In the genomic region with DNA sequence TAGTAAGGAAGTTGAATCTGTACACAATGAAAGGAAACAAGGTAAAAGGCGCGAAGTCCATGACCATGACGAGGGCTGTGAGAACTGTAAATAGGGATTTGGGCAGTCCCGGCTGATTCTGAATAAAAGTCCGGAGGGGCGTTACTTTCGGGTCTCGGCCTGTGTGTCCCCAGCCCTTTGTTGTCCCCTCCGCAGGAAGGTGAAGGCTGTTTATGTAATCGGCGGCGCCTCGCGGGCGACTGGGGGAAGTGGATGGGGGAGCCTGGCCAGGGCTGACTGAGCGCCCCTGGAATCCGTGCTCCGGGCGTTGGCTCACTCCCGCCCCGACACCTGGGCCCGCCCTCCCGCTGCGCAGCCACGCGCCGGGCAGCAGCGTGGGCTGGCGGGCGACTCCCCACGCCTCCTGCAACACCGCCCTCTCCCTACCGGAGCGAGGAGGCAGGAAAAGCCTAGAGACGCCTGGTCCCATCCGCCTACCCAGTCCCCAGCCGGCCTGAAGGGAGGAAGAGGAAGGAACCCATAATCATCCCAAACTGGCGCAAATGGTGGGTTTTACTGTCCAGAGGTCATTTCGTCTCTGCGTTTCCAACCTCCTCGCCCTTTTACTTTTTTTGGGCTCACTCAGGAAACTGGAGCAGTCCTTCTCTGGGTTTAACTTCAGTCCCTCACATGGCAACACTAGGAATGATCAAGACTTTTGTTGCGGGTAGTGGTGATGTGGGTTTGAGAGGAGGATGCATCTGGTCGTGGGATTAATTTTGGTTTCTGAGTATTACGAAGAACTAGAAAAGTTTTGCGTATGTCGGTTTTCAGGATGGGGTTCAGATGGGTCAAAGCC, we compare ENCODE assay signal across 1 cellular context.
TF ChIP-seq lines count a peak whose summit lies in the region.

No MANE protein-coding gene starts in this region.

TF ChIP-seq in HepG2, 621 proteins besides CTCF, POLR2A, EP300 and RAD21 (continued from another document and continues in another):
- TF ChIP-seq, protein P1, sequence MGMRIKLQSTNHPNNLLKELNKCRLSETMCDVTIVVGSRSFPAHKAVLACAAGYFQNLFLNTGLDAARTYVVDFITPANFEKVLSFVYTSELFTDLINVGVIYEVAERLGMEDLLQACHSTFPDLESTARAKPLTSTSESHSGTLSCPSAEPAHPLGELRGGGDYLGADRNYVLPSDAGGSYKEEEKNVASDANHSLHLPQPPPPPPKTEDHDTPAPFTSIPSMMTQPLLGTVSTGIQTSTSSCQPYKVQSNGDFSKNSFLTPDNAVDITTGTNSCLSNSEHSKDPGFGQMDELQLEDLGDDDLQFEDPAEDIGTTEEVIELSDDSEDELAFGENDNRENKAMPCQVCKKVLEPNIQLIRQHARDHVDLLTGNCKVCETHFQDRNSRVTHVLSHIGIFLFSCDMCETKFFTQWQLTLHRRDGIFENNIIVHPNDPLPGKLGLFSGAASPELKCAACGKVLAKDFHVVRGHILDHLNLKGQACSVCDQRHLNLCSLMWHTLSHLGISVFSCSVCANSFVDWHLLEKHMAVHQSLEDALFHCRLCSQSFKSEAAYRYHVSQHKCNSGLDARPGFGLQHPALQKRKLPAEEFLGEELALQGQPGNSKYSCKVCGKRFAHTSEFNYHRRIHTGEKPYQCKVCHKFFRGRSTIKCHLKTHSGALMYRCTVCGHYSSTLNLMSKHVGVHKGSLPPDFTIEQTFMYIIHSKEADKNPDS (CRISPR knock-in tag; IDR thresholded peaks at IDR 0.05) = peak; percentile 92; the same call in 1 of the 2 replicates
- TF ChIP-seq TGIF2 (CRISPR knock-in tag; IDR thresholded peaks at IDR 0.05) = peak; percentile 72; the same call in 1 of the 2 replicates
- TF ChIP-seq RNF2 (conservative IDR thresholded peaks at IDR 0.05; ENCODE audit: low read depth) = no peak
- TF ChIP-seq NONO (IDR thresholded peaks at IDR 0.05) = no peak
- TF ChIP-seq NONO (CRISPR knock-in tag; conservative IDR thresholded peaks at IDR 0.05) = peak; percentile 36; the same call in 1 of the 2 replicates
- TF ChIP-seq ZNF589 (CRISPR knock-in tag; conservative IDR thresholded peaks at IDR 0.05) = no peak; the same call in 1 of the 2 replicates
- no peak for TF ChIP-seq ZNF782 (CRISPR knock-in tag; IDR thresholded peaks at IDR 0.05; ENCODE audit: borderline replicate concordance)
- TF ChIP-seq MTA3 (CRISPR knock-in tag; IDR thresholded peaks at IDR 0.05) = no peak
- TF ChIP-seq ZNF709 (CRISPR knock-in tag; IDR thresholded peaks at IDR 0.05) = peak; percentile 76; the same call in 1 of the 2 replicates
- TF ChIP-seq ZNF121 (CRISPR knock-in tag; IDR thresholded peaks at IDR 0.05) = peak; percentile 50; the same call in 1 of the 2 replicates
- TF ChIP-seq, protein P2, sequence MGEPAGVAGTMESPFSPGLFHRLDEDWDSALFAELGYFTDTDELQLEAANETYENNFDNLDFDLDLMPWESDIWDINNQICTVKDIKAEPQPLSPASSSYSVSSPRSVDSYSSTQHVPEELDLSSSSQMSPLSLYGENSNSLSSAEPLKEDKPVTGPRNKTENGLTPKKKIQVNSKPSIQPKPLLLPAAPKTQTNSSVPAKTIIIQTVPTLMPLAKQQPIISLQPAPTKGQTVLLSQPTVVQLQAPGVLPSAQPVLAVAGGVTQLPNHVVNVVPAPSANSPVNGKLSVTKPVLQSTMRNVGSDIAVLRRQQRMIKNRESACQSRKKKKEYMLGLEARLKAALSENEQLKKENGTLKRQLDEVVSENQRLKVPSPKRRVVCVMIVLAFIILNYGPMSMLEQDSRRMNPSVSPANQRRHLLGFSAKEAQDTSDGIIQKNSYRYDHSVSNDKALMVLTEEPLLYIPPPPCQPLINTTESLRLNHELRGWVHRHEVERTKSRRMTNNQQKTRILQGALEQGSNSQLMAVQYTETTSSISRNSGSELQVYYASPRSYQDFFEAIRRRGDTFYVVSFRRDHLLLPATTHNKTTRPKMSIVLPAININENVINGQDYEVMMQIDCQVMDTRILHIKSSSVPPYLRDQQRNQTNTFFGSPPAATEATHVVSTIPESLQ (CRISPR knock-in tag; conservative IDR thresholded peaks at IDR 0.05) = 0 out of 2 replicates have a peak, but pooled peaks have one; percentile 58
- peak; percentile 50; the same call in 1 of the 2 replicates for TF ChIP-seq ZNF224 (CRISPR knock-in tag; IDR thresholded peaks at IDR 0.05)
- TF ChIP-seq ZNF331 (CRISPR knock-in tag; IDR thresholded peaks at IDR 0.05) = peak; percentile 69; the same call in 1 of the 2 replicates
- peak; percentile 92; the same call in 1 of the 2 replicates for TF ChIP-seq MTF2 (CRISPR knock-in tag; IDR thresholded peaks at IDR 0.05; ENCODE audit: borderline replicate concordance)
- TF ChIP-seq, protein P3, sequence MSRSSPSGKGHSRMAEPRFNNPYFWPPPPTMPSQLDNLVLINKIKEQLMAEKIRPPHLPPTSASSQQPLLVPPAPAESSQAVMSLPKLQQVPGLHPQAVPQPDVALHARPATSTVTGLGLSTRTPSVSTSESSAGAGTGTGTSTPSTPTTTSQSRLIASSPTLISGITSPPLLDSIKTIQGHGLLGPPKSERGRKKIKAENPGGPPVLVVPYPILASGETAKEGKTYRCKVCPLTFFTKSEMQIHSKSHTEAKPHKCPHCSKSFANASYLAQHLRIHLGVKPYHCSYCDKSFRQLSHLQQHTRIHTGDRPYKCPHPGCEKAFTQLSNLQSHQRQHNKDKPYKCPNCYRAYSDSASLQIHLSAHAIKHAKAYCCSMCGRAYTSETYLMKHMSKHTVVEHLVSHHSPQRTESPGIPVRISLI (CRISPR knock-in tag; IDR thresholded peaks at IDR 0.05; ENCODE audit: borderline replicate concordance) = no peak
- peak; percentile 89 for TF ChIP-seq ZBTB7B (CRISPR knock-in tag; IDR thresholded peaks at IDR 0.05)
- no peak for TF ChIP-seq MAFK (conservative IDR thresholded peaks at IDR 0.05 in 1 of 2, IDR thresholded peaks at IDR 0.05 in 1 of 2; ENCODE audit: low read length in 2 of 2)
- TF ChIP-seq ZNF12 (CRISPR knock-in tag; IDR thresholded peaks at IDR 0.05) = no peak
- no peak for TF ChIP-seq RBM39 (IDR thresholded peaks at IDR 0.05; ENCODE audit: low read depth, low read length, poor library complexity, severe bottlenecking)
- 0 out of 2 replicates have a peak, but pooled peaks have one; percentile 15 for TF ChIP-seq SIX1 (CRISPR knock-in tag; IDR thresholded peaks at IDR 0.05; ENCODE audit: borderline replicate concordance)
- peak; percentile 60; the same call in 1 of the 2 replicates for TF ChIP-seq KDM2A (CRISPR knock-in tag; IDR thresholded peaks at IDR 0.05; ENCODE audit: borderline replicate concordance, low read depth)
- TF ChIP-seq, protein P4, sequence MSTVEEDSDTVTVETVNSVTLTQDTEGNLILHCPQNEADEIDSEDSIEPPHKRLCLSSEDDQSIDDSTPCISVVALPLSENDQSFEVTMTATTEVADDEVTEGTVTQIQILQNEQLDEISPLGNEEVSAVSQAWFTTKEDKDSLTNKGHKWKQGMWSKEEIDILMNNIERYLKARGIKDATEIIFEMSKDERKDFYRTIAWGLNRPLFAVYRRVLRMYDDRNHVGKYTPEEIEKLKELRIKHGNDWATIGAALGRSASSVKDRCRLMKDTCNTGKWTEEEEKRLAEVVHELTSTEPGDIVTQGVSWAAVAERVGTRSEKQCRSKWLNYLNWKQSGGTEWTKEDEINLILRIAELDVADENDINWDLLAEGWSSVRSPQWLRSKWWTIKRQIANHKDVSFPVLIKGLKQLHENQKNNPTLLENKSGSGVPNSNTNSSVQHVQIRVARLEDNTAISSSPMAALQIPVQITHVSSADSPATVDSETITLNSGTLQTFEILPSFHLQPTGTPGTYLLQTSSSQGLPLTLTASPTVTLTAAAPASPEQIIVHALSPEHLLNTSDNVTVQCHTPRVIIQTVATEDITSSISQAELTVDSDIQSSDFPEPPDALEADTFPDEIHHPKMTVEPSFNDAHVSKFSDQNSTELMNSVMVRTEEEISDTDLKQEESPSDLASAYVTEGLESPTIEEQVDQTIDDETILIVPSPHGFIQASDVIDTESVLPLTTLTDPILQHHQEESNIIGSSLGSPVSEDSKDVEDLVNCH (CRISPR knock-in tag; IDR thresholded peaks at IDR 0.05) = no peak; the same call in 1 of the 2 replicates
- TF ChIP-seq, protein P5, sequence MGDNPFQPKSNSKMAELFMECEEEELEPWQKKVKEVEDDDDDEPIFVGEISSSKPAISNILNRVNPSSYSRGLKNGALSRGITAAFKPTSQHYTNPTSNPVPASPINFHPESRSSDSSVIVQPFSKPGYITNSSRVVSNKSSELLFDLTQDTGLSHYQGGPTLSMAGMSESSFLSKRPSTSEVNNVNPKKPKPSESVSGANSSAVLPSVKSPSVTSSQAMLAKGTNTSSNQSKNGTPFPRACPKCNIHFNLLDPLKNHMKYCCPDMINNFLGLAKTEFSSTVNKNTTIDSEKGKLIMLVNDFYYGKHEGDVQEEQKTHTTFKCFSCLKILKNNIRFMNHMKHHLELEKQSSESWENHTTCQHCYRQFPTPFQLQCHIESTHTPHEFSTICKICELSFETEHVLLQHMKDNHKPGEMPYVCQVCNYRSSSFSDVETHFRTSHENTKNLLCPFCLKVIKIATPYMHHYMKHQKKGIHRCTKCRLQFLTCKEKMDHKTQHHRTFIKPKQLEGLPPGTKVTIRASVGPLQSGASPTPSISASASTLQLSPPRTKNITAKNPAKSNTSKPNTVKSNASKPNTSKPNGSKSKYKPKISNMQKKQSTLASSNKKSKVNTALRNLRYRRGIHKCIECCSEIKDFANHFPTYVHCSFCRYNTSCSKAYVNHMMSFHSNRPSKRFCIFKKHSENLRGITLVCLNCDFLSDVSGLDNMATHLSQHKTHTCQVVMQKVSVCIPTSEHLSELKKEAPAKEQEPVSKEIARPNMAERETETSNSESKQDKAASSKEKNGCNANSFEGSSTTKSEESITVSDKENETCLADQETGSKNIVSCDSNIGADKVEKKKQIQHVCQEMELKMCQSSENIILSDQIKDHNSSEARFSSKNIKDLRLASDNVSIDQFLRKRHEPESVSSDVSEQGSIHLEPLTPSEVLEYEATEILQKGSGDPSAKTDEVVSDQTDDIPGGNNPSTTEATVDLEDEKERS (CRISPR knock-in tag; IDR thresholded peaks at IDR 0.05) = 0 out of 2 replicates have a peak, but pooled peaks have one; percentile 11
- TF ChIP-seq ZNF484 (CRISPR knock-in tag; IDR thresholded peaks at IDR 0.05; ENCODE audit: borderline replicate concordance, low read depth) = no peak; the same call in 1 of the 2 replicates
- no peak for TF ChIP-seq HMGA1 (CRISPR knock-in tag; conservative IDR thresholded peaks at IDR 0.05)
- TF ChIP-seq, protein P6, sequence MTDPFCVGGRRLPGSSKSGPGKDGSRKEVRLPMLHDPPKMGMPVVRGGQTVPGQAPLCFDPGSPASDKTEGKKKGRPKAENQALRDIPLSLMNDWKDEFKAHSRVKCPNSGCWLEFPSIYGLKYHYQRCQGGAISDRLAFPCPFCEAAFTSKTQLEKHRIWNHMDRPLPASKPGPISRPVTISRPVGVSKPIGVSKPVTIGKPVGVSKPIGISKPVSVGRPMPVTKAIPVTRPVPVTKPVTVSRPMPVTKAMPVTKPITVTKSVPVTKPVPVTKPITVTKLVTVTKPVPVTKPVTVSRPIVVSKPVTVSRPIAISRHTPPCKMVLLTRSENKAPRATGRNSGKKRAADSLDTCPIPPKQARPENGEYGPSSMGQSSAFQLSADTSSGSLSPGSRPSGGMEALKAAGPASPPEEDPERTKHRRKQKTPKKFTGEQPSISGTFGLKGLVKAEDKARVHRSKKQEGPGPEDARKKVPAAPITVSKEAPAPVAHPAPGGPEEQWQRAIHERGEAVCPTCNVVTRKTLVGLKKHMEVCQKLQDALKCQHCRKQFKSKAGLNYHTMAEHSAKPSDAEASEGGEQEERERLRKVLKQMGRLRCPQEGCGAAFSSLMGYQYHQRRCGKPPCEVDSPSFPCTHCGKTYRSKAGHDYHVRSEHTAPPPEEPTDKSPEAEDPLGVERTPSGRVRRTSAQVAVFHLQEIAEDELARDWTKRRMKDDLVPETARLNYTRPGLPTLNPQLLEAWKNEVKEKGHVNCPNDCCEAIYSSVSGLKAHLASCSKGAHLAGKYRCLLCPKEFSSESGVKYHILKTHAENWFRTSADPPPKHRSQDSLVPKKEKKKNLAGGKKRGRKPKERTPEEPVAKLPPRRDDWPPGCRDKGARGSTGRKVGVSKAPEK (CRISPR knock-in tag; IDR thresholded peaks at IDR 0.05; ENCODE audit: borderline replicate concordance) = no peak
- TF ChIP-seq ZNF282 (IDR thresholded peaks at IDR 0.05; ENCODE audit: partially characterized antibody) = no peak
- TF ChIP-seq ZNF724P (CRISPR knock-in tag; IDR thresholded peaks at IDR 0.05; ENCODE audit: borderline replicate concordance) = peak; percentile 76; the same call in 1 of the 2 replicates
- TF ChIP-seq, protein P7, sequence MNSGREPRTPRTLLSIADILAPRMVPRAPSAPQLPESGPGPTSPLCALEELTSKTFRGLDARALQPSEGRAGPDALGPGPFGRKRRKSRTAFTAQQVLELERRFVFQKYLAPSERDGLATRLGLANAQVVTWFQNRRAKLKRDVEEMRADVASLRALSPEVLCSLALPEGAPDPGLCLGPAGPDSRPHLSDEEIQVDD (CRISPR knock-in tag; IDR thresholded peaks at IDR 0.05; ENCODE audit: borderline replicate concordance) = no peak
- peak; percentile 67 for TF ChIP-seq ARNTL (CRISPR knock-in tag; IDR thresholded peaks at IDR 0.05)
- TF ChIP-seq HMG20A (CRISPR knock-in tag; IDR thresholded peaks at IDR 0.05; ENCODE audit: borderline replicate concordance) = peak; percentile 47; the same call in 1 of the 2 replicates
- peak; percentile 55; the same call in 1 of the 2 replicates for TF ChIP-seq KLF11 (CRISPR knock-in tag; IDR thresholded peaks at IDR 0.05)
- peak; percentile 13; the same call in 1 of the 2 replicates for TF ChIP-seq PITX1 (CRISPR knock-in tag; IDR thresholded peaks at IDR 0.05)
- TF ChIP-seq CREB1 (IDR thresholded peaks at IDR 0.05) = peak; percentile 47; the same call in 1 of the 2 replicates
- no peak for TF ChIP-seq CREB1 (CRISPR knock-in tag; IDR thresholded peaks at IDR 0.05)
- TF ChIP-seq, protein P8, sequence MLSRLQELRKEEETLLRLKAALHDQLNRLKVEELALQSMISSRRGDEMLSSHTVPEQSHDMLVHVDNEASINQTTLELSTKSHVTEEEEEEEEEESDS (CRISPR knock-in tag; IDR thresholded peaks at IDR 0.05; ENCODE audit: borderline replicate concordance) = no peak
- TF ChIP-seq SRSF4 (IDR thresholded peaks at IDR 0.05; ENCODE audit: low read depth, low read length, poor library complexity, severe bottlenecking) = no peak
- TF ChIP-seq, protein P9, sequence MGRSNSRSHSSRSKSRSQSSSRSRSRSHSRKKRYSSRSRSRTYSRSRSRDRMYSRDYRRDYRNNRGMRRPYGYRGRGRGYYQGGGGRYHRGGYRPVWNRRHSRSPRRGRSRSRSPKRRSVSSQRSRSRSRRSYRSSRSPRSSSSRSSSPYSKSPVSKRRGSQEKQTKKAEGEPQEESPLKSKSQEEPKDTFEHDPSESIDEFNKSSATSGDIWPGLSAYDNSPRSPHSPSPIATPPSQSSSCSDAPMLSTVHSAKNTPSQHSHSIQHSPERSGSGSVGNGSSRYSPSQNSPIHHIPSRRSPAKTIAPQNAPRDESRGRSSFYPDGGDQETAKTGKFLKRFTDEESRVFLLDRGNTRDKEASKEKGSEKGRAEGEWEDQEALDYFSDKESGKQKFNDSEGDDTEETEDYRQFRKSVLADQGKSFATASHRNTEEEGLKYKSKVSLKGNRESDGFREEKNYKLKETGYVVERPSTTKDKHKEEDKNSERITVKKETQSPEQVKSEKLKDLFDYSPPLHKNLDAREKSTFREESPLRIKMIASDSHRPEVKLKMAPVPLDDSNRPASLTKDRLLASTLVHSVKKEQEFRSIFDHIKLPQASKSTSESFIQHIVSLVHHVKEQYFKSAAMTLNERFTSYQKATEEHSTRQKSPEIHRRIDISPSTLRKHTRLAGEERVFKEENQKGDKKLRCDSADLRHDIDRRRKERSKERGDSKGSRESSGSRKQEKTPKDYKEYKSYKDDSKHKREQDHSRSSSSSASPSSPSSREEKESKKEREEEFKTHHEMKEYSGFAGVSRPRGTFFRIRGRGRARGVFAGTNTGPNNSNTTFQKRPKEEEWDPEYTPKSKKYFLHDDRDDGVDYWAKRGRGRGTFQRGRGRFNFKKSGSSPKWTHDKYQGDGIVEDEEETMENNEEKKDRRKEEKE (IDR thresholded peaks at IDR 0.05) = no peak
- peak; percentile 88 for TF ChIP-seq ZNF619 (CRISPR knock-in tag; IDR thresholded peaks at IDR 0.05)
- TF ChIP-seq REL (CRISPR knock-in tag; conservative IDR thresholded peaks at IDR 0.05) = peak; percentile 85
